16 cellular contexts compared by ENCODE assay signal in the genomic region with DNA sequence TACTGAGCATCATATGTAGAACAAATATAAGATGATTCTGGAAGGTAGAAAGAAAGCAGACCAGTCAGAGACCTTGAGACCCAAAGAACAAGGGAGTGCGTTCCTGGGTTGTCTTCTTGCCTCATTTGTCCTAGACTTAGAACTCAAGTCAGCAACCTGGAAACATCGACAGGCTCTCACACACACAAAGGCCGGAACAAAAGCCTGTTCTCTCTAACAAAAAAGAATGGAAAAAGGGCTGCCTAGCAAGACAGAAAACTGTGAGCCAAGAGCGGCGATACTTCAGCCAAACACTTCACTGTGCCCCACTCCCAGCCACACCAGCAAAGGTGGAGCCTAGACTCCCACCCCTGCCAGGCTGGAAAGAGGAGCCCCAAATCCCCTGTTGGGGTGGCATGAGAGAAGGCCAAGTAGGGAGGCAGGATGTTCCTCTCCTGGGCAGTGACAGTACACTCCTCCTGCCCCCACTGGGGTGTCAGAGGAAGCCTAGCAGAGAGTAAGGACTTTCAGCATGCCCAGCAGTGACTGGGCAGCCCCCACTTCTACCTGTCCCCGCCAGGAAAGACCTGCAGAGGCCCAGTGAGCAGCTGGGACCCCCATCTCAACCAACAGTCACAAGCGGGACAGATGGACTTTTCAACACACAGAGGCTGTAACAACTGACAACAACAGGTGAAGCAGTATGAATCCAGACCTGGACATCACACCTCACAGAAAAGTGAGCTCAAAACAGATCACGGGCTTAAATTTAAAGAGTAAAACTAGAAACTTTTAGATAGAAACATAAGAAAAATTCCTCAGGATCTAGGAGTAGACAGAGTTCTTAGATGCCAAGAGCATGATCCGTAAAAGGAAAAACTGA. TPM values are rescaled to one million over a fixed set of nuclear protein-coding genes. Genes with fewer than 3 reads are reported as not detected.
DNase-seq lines count a peak whose midpoint lies in the region; ATAC-seq, FAIRE-seq and TF ChIP-seq lines count a peak whose summit lies in the region.
"Had no signal": no experiment of that assay in that cellular context is flagged by ENCODE, and none has a peak within 500 bp of the region (broad histone marks: within the 10 kb centered on the region; RNA-seq: fewer than 3 reads in every experiment).

No MANE protein-coding gene starts in this region.

- no peaks in the 10 kb centered on the region for H3K9me3 Mint-ChIP-seq in stimulated activated naive CD8-positive, alpha-beta T cell treated with anti-CD3 and anti-CD28 coated beads, Interleukin-15, amount 100 ng/mL, for 72 hours

- no peak overlapping the region for H3K4ac ChIP-seq in neuronal stem cell (ENCODE audit: low read length)

- no peak for ATAC-seq in GM21528 (IDR thresholded peaks at IDR 0.05; ENCODE audit: low FRiP score, unreplicated experiment)
- no peak for ATAC-seq in stimulated activated naive CD8-positive, alpha-beta T cell treated with anti-CD3 and anti-CD28 coated beads, Interleukin-15, amount 100 ng/mL, for 72 hours
- ATAC-seq: stimulated activated memory B cell treated with anti-CD40 and anti-IgM and Interleukin-4, amounts not matched to agents 10 μg/mL and 1 μg/mL and 100 μg/mL, for 72 hours had no signal

- H2BK120ac ChIP-seq in neuronal stem cell (ENCODE audit: low read depth, low read length) = no peak overlapping the region

- H3K27ac ChIP-seq in esophagus muscularis mucosa (replicated peaks in 1 of 4) = peak overlapping the region in 3 of 4 donors; percentile 7 to 91 (median 18)
- no peak overlapping the region for H3K27ac ChIP-seq in neuronal stem cell (replicated peaks; ENCODE audit: low read length)
- H3K27ac ChIP-seq: GM23248 had no signal

- no peak overlapping the region for H3K9ac ChIP-seq in neuronal stem cell (ENCODE audit: low read depth, low read length, poor library complexity)
- H3K9ac ChIP-seq: GM23248 had no signal

- no peaks in the 10 kb centered on the region for H3K27me3 ChIP-seq in esophagus muscularis mucosa
- peaks cover 0 to 3% (median 0%) of the 10 kb centered on the region in 3 experiments for H3K27me3 ChIP-seq in neuronal stem cell (ENCODE audit: control insufficient read depth in 3 of 3, insufficient read depth in 3 of 3, low read depth in 1 of 3, low read length in 3 of 3)

- H3K4me3 ChIP-seq in esophagus muscularis mucosa (no peak overlapping the region), neuronal stem cell (ENCODE audit: low read length in 2 of 2) (no peak overlapping the region)
- H3K4me3 ChIP-seq: GM23248 had no signal

- FAIRE-seq in frontal cortex (lab: Jason Lieb, UNC) = no peak

- no peak overlapping the region for H3K14ac ChIP-seq in neuronal stem cell (ENCODE audit: low read length)

- H4K91ac ChIP-seq in neuronal stem cell (ENCODE audit: low read depth, low read length, poor library complexity) = no peak overlapping the region

- H3K27me3 Mint-ChIP-seq in stimulated activated naive CD8-positive, alpha-beta T cell treated with anti-CD3 and anti-CD28 coated beads, Interleukin-15, amount 100 ng/mL, for 72 hours = no peaks in the 10 kb centered on the region
- H3K27me3 Mint-ChIP-seq: stimulated activated memory B cell treated with anti-CD40 and anti-IgM and Interleukin-4, amounts not matched to agents 10 μg/mL and 1 μg/mL and 100 μg/mL, for 72 hours had no signal

- H3K27ac Mint-ChIP-seq in stimulated activated naive CD8-positive, alpha-beta T cell treated with anti-CD3 and anti-CD28 coated beads, Interleukin-15, amount 100 ng/mL, for 72 hours = no peak overlapping the region
- H3K27ac Mint-ChIP-seq: stimulated activated memory B cell treated with anti-CD40 and anti-IgM and Interleukin-4, amounts not matched to agents 10 μg/mL and 1 μg/mL and 100 μg/mL, for 72 hours had no signal

- no peak for TF ChIP-seq CTCF in esophagus muscularis mucosa (IDR thresholded peaks at IDR 0.05)

- H2BK12ac ChIP-seq in neuronal stem cell (ENCODE audit: low read length) = no peak overlapping the region

- WGBS in esophagus muscularis mucosa = 90% methylated on average over 9 of the region's 9 CpGs
- no CpG with 5 or more reads among the region's 9 CpGs for WGBS in neuronal stem cell (ENCODE audit: extremely low coverage in 2 of 2, insufficient read length in 2 of 2, insufficient replicate concordance in 1 of 2), 2 donors

- TF ChIP-seq EP300 in esophagus muscularis mucosa (IDR thresholded peaks at IDR 0.05) = no peak

- H3K18ac ChIP-seq in neuronal stem cell (ENCODE audit: low read length) = peak overlapping the region; percentile 78

- H3K36me3 ChIP-seq in esophagus muscularis mucosa (peaks cover 22 to 62% (median 50%) of the 10 kb centered on the region in 4 donors), neuronal stem cell (replicated peaks in 1 of 2; ENCODE audit: control insufficient read depth in 2 of 2, insufficient read depth in 2 of 2, low read length in 2 of 2) (peaks cover 9 to 72% of the 10 kb centered on the region in 2 donors)

- no peak overlapping the region for H3K4me3 Mint-ChIP-seq in stimulated activated naive CD8-positive, alpha-beta T cell treated with anti-CD3 and anti-CD28 coated beads, Interleukin-15, amount 100 ng/mL, for 72 hours
- H3K4me3 Mint-ChIP-seq: stimulated activated memory B cell treated with anti-CD40 and anti-IgM and Interleukin-4, amounts not matched to agents 10 μg/mL and 1 μg/mL and 100 μg/mL, for 72 hours had no signal

- peak; percentile 47 for DNase-seq in Ammon's horn (ENCODE audit: low spot score)
- peak; percentile 20 for DNase-seq in NCI-H524 treated with DMSO at 0.1 percent for 48 hours (lab: John Stamatoyannopoulos, UW)
- no peak for DNase-seq in esophagus muscularis mucosa (ENCODE audit: extremely low spot score)
- DNase-seq in neuronal stem cell (ENCODE audit: low spot score) = peak; percentile 23
- no peak for DNase-seq in stimulated activated naive CD8-positive, alpha-beta T cell treated with anti-CD3 and anti-CD28 coated beads, Interleukin-15, amount 100 ng/mL, for 72 hours
- no peak for DNase-seq in frontal cortex (ENCODE audit: low spot score in 2 of 2)
- DNase-seq: activated CD4-positive, alpha-beta T cell treated with anti-CD3 and anti-CD28 coated beads, Interleukin-2, amount 50 U/mL, for 1 hour; activated T-cell treated with anti-CD3 and anti-CD28 coated beads, Interleukin-2, amount 50 U/mL, for 48 hours; DND-41; effector CD8-positive, alpha-beta T cell; GM23248; mammary epithelial cell; NCI-H2227 treated with DMSO at 0.1 percent for 48 hours had no signal

- H3K4me1 Mint-ChIP-seq in stimulated activated naive CD8-positive, alpha-beta T cell treated with anti-CD3 and anti-CD28 coated beads, Interleukin-15, amount 100 ng/mL, for 72 hours = no peaks in the 10 kb centered on the region

- no peak overlapping the region for H2BK15ac ChIP-seq in neuronal stem cell (ENCODE audit: low read length)

- no peak overlapping the region for H3K23ac ChIP-seq in neuronal stem cell (ENCODE audit: low read depth, low read length, poor library complexity)

- peaks cover 21 to 38% (median 35%) of the 10 kb centered on the region in 4 donors for H3K4me1 ChIP-seq in esophagus muscularis mucosa
- H3K4me1 ChIP-seq in neuronal stem cell (ENCODE audit: control insufficient read depth in 2 of 2, insufficient read depth in 1 of 2, low read depth in 1 of 2, low read length in 2 of 2) = peaks cover 21 to 22% of the 10 kb centered on the region in 2 donors

- no peak for TF ChIP-seq POLR2A in esophagus muscularis mucosa (IDR thresholded peaks at IDR 0.05; ENCODE audit: low read depth)

- no peak overlapping the region for H3K4me2 ChIP-seq in neuronal stem cell (ENCODE audit: insufficient read depth, low read length, poor library complexity, severe bottlenecking)

- no peaks in the 10 kb centered on the region for H3K79me1 ChIP-seq in neuronal stem cell (ENCODE audit: low read depth, low read length)

- no peak overlapping the region for H2BK5ac ChIP-seq in neuronal stem cell (ENCODE audit: low read length)

- H4K8ac ChIP-seq in neuronal stem cell (ENCODE audit: low read depth, low read length) = no peak overlapping the region

- H2AFZ ChIP-seq in neuronal stem cell (ENCODE audit: low read length) = no peak overlapping the region
- H2AFZ ChIP-seq: GM23248 had no signal

- intact Hi-C loops in esophagus muscularis mucosa (cut with DNase I) = no loop called here

- no peak overlapping the region for H2AK5ac ChIP-seq in neuronal stem cell (ENCODE audit: low read depth, low read length)

- no peaks in the 10 kb centered on the region for H3K9me3 ChIP-seq in esophagus muscularis mucosa
- H3K9me3 ChIP-seq in neuronal stem cell (replicated peaks in 1 of 2; ENCODE audit: control insufficient read depth in 2 of 2, insufficient read depth in 1 of 2, low read depth in 1 of 2, low read length in 2 of 2) = peaks cover 5 to 37% of the 10 kb centered on the region in 2 donors

RNA-seq across cellular contexts. Expression of gene MRAP, which starts 33.0 kb away (rescaled TPM):
- total RNA-seq in esophagus muscularis mucosa = not detected
- polyA plus RNA-seq in neuronal stem cell (2013, experiment 1 of 2) = not detected
- polyA plus RNA-seq in neuronal stem cell (2013, experiment 2 of 2) = not detected
- total RNA-seq in frontal cortex = not detected
- total RNA-seq: GM23248, mammary epithelial cell, ureter had no signal
- polyA plus RNA-seq: GM23248, mammary epithelial cell had no signal

RNA-seq across cellular contexts. Expression of gene MIS18A, which starts 52.8 kb away (rescaled TPM):
- total RNA-seq in esophagus muscularis mucosa = 1 to 10 TPM; 3.0 to 4.6 (median 3.2) TPM
- 66.0 TPM for polyA plus RNA-seq in neuronal stem cell (2013, experiment 1 of 2)
- polyA plus RNA-seq in neuronal stem cell (2013, experiment 2 of 2) = 68.0 TPM
- total RNA-seq in frontal cortex = 6.9 TPM

Comparison
In these comparisons a context has a peak if more than half of its experiments do, and no peak if none do; other contexts are left out.
1. DNase-seq: peak in Ammon's horn (single experiment), NCI-H524 treated with DMSO at 0.1 percent for 48 hours (single experiment) and neuronal stem cell (single experiment); none in esophagus muscularis mucosa (single experiment), stimulated activated naive CD8-positive, alpha-beta T cell treated with anti-CD3 and anti-CD28 coated beads, Interleukin-15, amount 100 ng/mL, for 72 hours (0 of 2) and frontal cortex (0 of 2).